18 cellular contexts compared by ENCODE assay signal in genomic region chr4:121669163-121669550, GRCh38. TPM values are rescaled to one million over a fixed set of nuclear protein-coding genes. Genes with fewer than 3 reads are reported as not detected.
DNase-seq lines count a peak whose midpoint lies in the region; ATAC-seq and TF ChIP-seq lines count a peak whose summit lies in the region.
"Had no signal": no experiment of that assay in that cellular context is flagged by ENCODE, and none has a peak within 500 bp of the region (broad histone marks: within the 10 kb centered on the region; RNA-seq: fewer than 3 reads in every experiment).

No MANE protein-coding gene starts in this region.

- H3K4me1 Mint-ChIP-seq in progenitor cell of endocrine pancreas (ENCODE audit: low read depth) = peaks cover 3% of the 10 kb centered on the region
- H3K4me1 Mint-ChIP-seq in activated CD8-positive, alpha-beta T cell treated with anti-CD3 and anti-CD28 coated beads, Interleukin-2, amount 10 ng/mL, durations not matched to agents 7 days and 5 days (ENCODE audit: low read depth) = no peaks in the 10 kb centered on the region
- H3K4me1 Mint-ChIP-seq: naive thymus-derived CD4-positive, alpha-beta T cell had no signal

- H3K4me3 Mint-ChIP-seq in progenitor cell of endocrine pancreas (ENCODE audit: low read depth) = no peak overlapping the region
- H3K4me3 Mint-ChIP-seq in activated CD8-positive, alpha-beta T cell treated with anti-CD3 and anti-CD28 coated beads, Interleukin-2, amount 10 ng/mL, durations not matched to agents 7 days and 5 days = no peak overlapping the region
- H3K4me3 Mint-ChIP-seq: naive thymus-derived CD4-positive, alpha-beta T cell; T-helper 2 cell treated with Interferon-gamma antibody and Interleukin-4, amounts not matched to agents 5 μg/mL and 100 μg/mL, for 36 hours had no signal

- POLR2A ChIA-PET in activated CD8-positive, alpha-beta T cell treated with anti-CD3 and anti-CD28 coated beads, Interleukin-2, amount 10 ng/mL, durations not matched to agents 7 days and 5 days (lab: Charles Lee) = no interaction called here

- peak overlapping the region; percentile 60 for H3K27ac Mint-ChIP-seq in progenitor cell of endocrine pancreas
- no peak overlapping the region for H3K27ac Mint-ChIP-seq in activated CD8-positive, alpha-beta T cell treated with anti-CD3 and anti-CD28 coated beads, Interleukin-2, amount 10 ng/mL, durations not matched to agents 7 days and 5 days
- H3K27ac Mint-ChIP-seq: naive thymus-derived CD4-positive, alpha-beta T cell; T-helper 2 cell treated with Interferon-gamma antibody and Interleukin-4, amounts not matched to agents 5 μg/mL and 100 μg/mL, for 36 hours had no signal

- no peaks in the 10 kb centered on the region for H3K9me3 Mint-ChIP-seq in progenitor cell of endocrine pancreas (ENCODE audit: low read depth)
- H3K9me3 Mint-ChIP-seq in activated CD8-positive, alpha-beta T cell treated with anti-CD3 and anti-CD28 coated beads, Interleukin-2, amount 10 ng/mL, durations not matched to agents 7 days and 5 days (ENCODE audit: insufficient read depth) = no peaks in the 10 kb centered on the region
- H3K9me3 Mint-ChIP-seq: T-helper 2 cell treated with Interferon-gamma antibody and Interleukin-4, amounts not matched to agents 5 μg/mL and 100 μg/mL, for 36 hours had no signal

- H3K27me3 Mint-ChIP-seq in progenitor cell of endocrine pancreas = no peaks in the 10 kb centered on the region
- no peaks in the 10 kb centered on the region for H3K27me3 Mint-ChIP-seq in activated CD8-positive, alpha-beta T cell treated with anti-CD3 and anti-CD28 coated beads, Interleukin-2, amount 10 ng/mL, durations not matched to agents 7 days and 5 days (ENCODE audit: low read depth)
- H3K27me3 Mint-ChIP-seq: naive thymus-derived CD4-positive, alpha-beta T cell had no signal

- TF ChIP-seq CTCF in choroid plexus epithelial cell (conservative IDR thresholded peaks at IDR 0.05; ENCODE audit: low read depth, low read length) (no peak), progenitor cell of endocrine pancreas (IDR thresholded peaks at IDR 0.05; ENCODE audit: unreplicated experiment) (no peak)

- no peak for ATAC-seq in activated CD8-positive, alpha-beta T cell treated with anti-CD3 and anti-CD28 coated beads, Interleukin-2, amount 10 ng/mL, durations not matched to agents 7 days and 5 days
- no peak for ATAC-seq in HG03354 (IDR thresholded peaks at IDR 0.05; ENCODE audit: poor library complexity, severe bottlenecking, unreplicated experiment)
- ATAC-seq: naive thymus-derived CD4-positive, alpha-beta T cell had no signal

- DNase-seq in AG08395 (ENCODE audit: low spot score) (peak; percentile 34), LHCN-M2 (ENCODE audit: low read depth) (peak; percentile 43), choroid plexus epithelial cell (ENCODE audit: low read depth) (peak; percentile 48), progenitor cell of endocrine pancreas (ENCODE audit: low spot score, unreplicated experiment) (no peak), NCI-H1417 (lab: John Stamatoyannopoulos, UW) (no peak), SIG-M5 treated with dmso at 0.1 percent for 504 hours (lab: John Stamatoyannopoulos, UW; ENCODE audit: unreplicated experiment) (no peak)
- no peak for DNase-seq in activated CD8-positive, alpha-beta T cell treated with anti-CD3 and anti-CD28 coated beads, Interleukin-2, amount 10 ng/mL, durations not matched to agents 7 days and 5 days
- DNase-seq: heart right ventricle; naive thymus-derived CD4-positive, alpha-beta T cell; NCI-H2029 treated with DMSO at 0.1 percent for 48 hours; SHP77 treated with DMSO at 0.1 percent for 48 hours; stimulated activated CD4-positive, alpha-beta T cell treated with anti-CD3 and anti-CD28 coated beads, Interleukin-15, amount 100 ng/mL, for 24 hours; stimulated activated naive CD4-positive, alpha-beta T cell treated with Interleukin-2 at 50 U/mL for 16 hours; upper lobe of left lung had no signal

- H3K4me3 ChIP-seq in choroid plexus epithelial cell (ENCODE audit: low read depth, low read length) = no peak overlapping the region
- H3K4me3 ChIP-seq: coronary artery, heart right ventricle, lung, upper lobe of left lung had no signal

- CTCF ChIA-PET in activated CD8-positive, alpha-beta T cell treated with anti-CD3 and anti-CD28 coated beads, Interleukin-2, amount 10 ng/mL, durations not matched to agents 7 days and 5 days (lab: Charles Lee) = no interaction called here

- H3K36me3 Mint-ChIP-seq in progenitor cell of endocrine pancreas (ENCODE audit: insufficient read depth) = peaks cover 24% of the 10 kb centered on the region
- H3K36me3 Mint-ChIP-seq in activated CD8-positive, alpha-beta T cell treated with anti-CD3 and anti-CD28 coated beads, Interleukin-2, amount 10 ng/mL, durations not matched to agents 7 days and 5 days (ENCODE audit: low read depth) = peaks cover 47% of the 10 kb centered on the region

RNA-seq across cellular contexts. Expression of gene ANXA5, which starts 27.6 kb away (rescaled TPM):
- total RNA-seq in LHCN-M2 (2014; rRNA removed) (1,176 and 1,192 TPM in 2 replicates), progenitor cell of endocrine pancreas (203 and 208 TPM in 2 replicates)
- polyA plus RNA-seq in LHCN-M2 (2012) = 1,118 TPM
- total RNA-seq in activated CD8-positive, alpha-beta T cell treated with anti-CD3 and anti-CD28 coated beads, Interleukin-2, amount 10 ng/mL, durations not matched to agents 7 days and 5 days = 100 to 1,000 TPM; 145 to 147 TPM

Comparison
In these comparisons a context has a peak if more than half of its experiments do, and no peak if none do; other contexts are left out.
1. DNase-seq: peak in AG08395 (single experiment), LHCN-M2 (single experiment) and choroid plexus epithelial cell (single experiment); none in progenitor cell of endocrine pancreas (single experiment), activated CD8-positive, alpha-beta T cell treated with anti-CD3 and anti-CD28 coated beads, Interleukin-2, amount 10 ng/mL, durations not matched to agents 7 days and 5 days (single experiment), NCI-H1417 (0 of 3) and SIG-M5 treated with dmso at 0.1 percent for 504 hours (single experiment).